ENCODE assay signal across 17 cellular contexts in the genomic region with DNA sequence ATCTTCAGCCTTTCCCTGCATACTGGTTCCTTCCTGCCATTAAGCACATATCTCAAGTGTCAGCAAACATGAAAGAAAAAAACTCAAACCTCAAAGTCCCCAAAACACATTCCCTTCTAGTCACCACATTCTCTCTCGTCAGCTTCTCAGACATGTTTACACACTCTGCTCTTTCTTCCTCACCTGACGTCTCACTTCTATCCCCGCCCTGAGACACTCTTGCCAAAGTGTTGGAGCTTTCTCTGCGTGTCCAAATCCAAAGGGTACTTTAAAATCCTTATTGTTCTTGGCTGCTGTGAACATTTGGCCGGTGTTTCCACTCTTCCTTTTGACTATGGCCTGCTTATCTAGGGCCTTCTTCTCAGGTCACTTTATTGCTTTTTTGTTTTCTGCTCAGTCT. TPM values are rescaled to one million over a fixed set of nuclear protein-coding genes. Genes with fewer than 3 reads are reported as not detected.
DNase-seq lines count a peak whose midpoint lies in the region; ATAC-seq and TF ChIP-seq lines count a peak whose summit lies in the region.
"Had no signal": no experiment of that assay in that cellular context is flagged by ENCODE, and none has a peak within 500 bp of the region (broad histone marks: within the 10 kb centered on the region; RNA-seq: fewer than 3 reads in every experiment).

No MANE protein-coding gene starts in this region.

- intact Hi-C loops in sigmoid colon (cut with DNase I) = no loop called here

- H3K4me1 ChIP-seq in lung (ENCODE audit: control insufficient read depth in 2 of 2, insufficient read depth in 2 of 2, low read length in 2 of 2) (no peaks in the 10 kb centered on the region), sigmoid colon (peaks cover 0 to 6% (median 3%) of the 10 kb centered on the region in 4 donors)
- H3K4me1 ChIP-seq: A549, BLaER1 had no signal

- no peaks in the 10 kb centered on the region for H3K4me1 Mint-ChIP-seq in stimulated activated effector memory CD8-positive, alpha-beta T cell treated with anti-CD3 and anti-CD28 coated beads, Interleukin-12 subunit alpha, Interleukin-12 subunit beta, amount 100 ng/mL, for 72 hours
- H3K4me1 Mint-ChIP-seq: CD4-positive, CD25-positive, alpha-beta regulatory T cell had no signal

- ATAC-seq in lung (ENCODE audit: insufficient read depth, low FRiP score) (peak; percentile 68), GM18870 (IDR thresholded peaks at IDR 0.05; ENCODE audit: unreplicated experiment) (no peak)
- ATAC-seq in stimulated activated effector memory CD8-positive, alpha-beta T cell treated with anti-CD3 and anti-CD28 coated beads, Interleukin-12 subunit alpha, Interleukin-12 subunit beta, amount 100 ng/mL, for 72 hours = no peak
- ATAC-seq: A549, GM12878, GM23338 had no signal

- peaks cover 5% of the 10 kb centered on the region for H3K9me3 Mint-ChIP-seq in stimulated activated effector memory CD8-positive, alpha-beta T cell treated with anti-CD3 and anti-CD28 coated beads, Interleukin-12 subunit alpha, Interleukin-12 subunit beta, amount 100 ng/mL, for 72 hours
- H3K9me3 Mint-ChIP-seq: GM23338 had no signal

- TF ChIP-seq POLR2A in sigmoid colon (IDR thresholded peaks at IDR 0.05) = no peak

- peak overlapping the region; percentile 41 for H3K27ac ChIP-seq in VCaP
- H3K27ac ChIP-seq in lung (ENCODE audit: low read depth in 1 of 2, low read length in 1 of 2) = no peak overlapping the region
- no peak overlapping the region for H3K27ac ChIP-seq in sigmoid colon
- H3K27ac ChIP-seq: A549, BLaER1 had no signal

- H3K27ac Mint-ChIP-seq in stimulated activated effector memory CD8-positive, alpha-beta T cell treated with anti-CD3 and anti-CD28 coated beads, Interleukin-12 subunit alpha, Interleukin-12 subunit beta, amount 100 ng/mL, for 72 hours = no peak overlapping the region
- H3K27ac Mint-ChIP-seq: CD4-positive, CD25-positive, alpha-beta regulatory T cell; GM23338 had no signal

- TF ChIP-seq CTCF in LNCaP clone FGC (IDR thresholded peaks at IDR 0.05; ENCODE audit: control insufficient read depth, extremely low read depth, insufficient read depth) = no peak
- no peak for TF ChIP-seq CTCF in VCaP (conservative IDR thresholded peaks at IDR 0.05)
- TF ChIP-seq CTCF in lung (IDR thresholded peaks at IDR 0.05; ENCODE audit: control extremely low read depth, extremely low read depth) = no peak
- TF ChIP-seq CTCF in sigmoid colon (IDR thresholded peaks at IDR 0.05) = no peak

- DNase-seq in LNCaP clone FGC (ENCODE audit: low read depth) = peak; percentile 59
- DNase-seq in lung (ENCODE audit: low spot score) = peak; percentile 41
- DNase-seq in sigmoid colon = no peak
- DNase-seq in stimulated activated effector memory CD8-positive, alpha-beta T cell treated with anti-CD3 and anti-CD28 coated beads, Interleukin-12 subunit alpha, Interleukin-12 subunit beta, amount 100 ng/mL, for 72 hours (ENCODE audit: low spot score in 2 of 2) = no peak
- DNase-seq: AML-193; CD4-positive, CD25-positive, alpha-beta regulatory T cell; DMS53; H7; IMR-90 had no signal

- H3K27me3 ChIP-seq in lung (ENCODE audit: control insufficient read depth, insufficient read depth) (no peaks in the 10 kb centered on the region), sigmoid colon (no peaks in the 10 kb centered on the region)
- H3K27me3 ChIP-seq: BLaER1 had no signal

- H3K9me3 ChIP-seq in lung (ENCODE audit: control insufficient read depth in 2 of 2, insufficient read depth in 1 of 2, low read length in 1 of 2) (no peaks in the 10 kb centered on the region), sigmoid colon (no peaks in the 10 kb centered on the region)
- H3K9me3 ChIP-seq: A549, BLaER1 had no signal

- H3K4me3 ChIP-seq in LNCaP clone FGC (ENCODE audit: low read depth, low read length) = no peak overlapping the region
- H3K4me3 ChIP-seq in lung = no peak overlapping the region
- H3K4me3 ChIP-seq in sigmoid colon = no peak overlapping the region
- H3K4me3 ChIP-seq: A549, BLaER1, GM12878, GM23338 had no signal

- no peak for TF ChIP-seq EP300 in sigmoid colon (IDR thresholded peaks at IDR 0.05)

- WGBS in lung, 2 donors = 36 to 51% methylated on average over 5 of the region's 5 CpGs
- 28 to 57% methylated on average over 5 of the region's 5 CpGs for WGBS in sigmoid colon, 2 donors

- H3K36me3 ChIP-seq in lung (ENCODE audit: control insufficient read depth in 2 of 2, insufficient read depth in 2 of 2, low read length in 2 of 2) (no peaks in the 10 kb centered on the region), sigmoid colon (no peaks in the 10 kb centered on the region)
- H3K36me3 ChIP-seq: BLaER1 had no signal

- no peak overlapping the region for H3K4me3 Mint-ChIP-seq in stimulated activated effector memory CD8-positive, alpha-beta T cell treated with anti-CD3 and anti-CD28 coated beads, Interleukin-12 subunit alpha, Interleukin-12 subunit beta, amount 100 ng/mL, for 72 hours
- H3K4me3 Mint-ChIP-seq: CD4-positive, CD25-positive, alpha-beta regulatory T cell; GM23338 had no signal

- no peaks in the 10 kb centered on the region for H3K36me3 Mint-ChIP-seq in stimulated activated effector memory CD8-positive, alpha-beta T cell treated with anti-CD3 and anti-CD28 coated beads, Interleukin-12 subunit alpha, Interleukin-12 subunit beta, amount 100 ng/mL, for 72 hours
- H3K36me3 Mint-ChIP-seq: CD4-positive, CD25-positive, alpha-beta regulatory T cell had no signal

RNA-seq across cellular contexts. Expression of gene SOX11, which starts 47.9 kb away (rescaled TPM):
- total RNA-seq in lung (10 to 100 TPM in 1 of 2 donors, under 1 TPM in 1; 0.06 to 13.3 TPM), sigmoid colon (1 to 10 TPM; 2.6 to 3.6 (median 2.9) TPM)
- polyA plus RNA-seq in lung (under 1 TPM in 1 of 2 donors, not detected in 1; 0.05 TPM), sigmoid colon (under 1 TPM in 2 of 3 donors, not detected in 1; under 0.01 to 0.12 TPM)
- total RNA-seq: CD4-positive, CD25-positive, alpha-beta regulatory T cell; G401; HT-29 had no signal
- polyA plus RNA-seq: A549; CD4-positive, CD25-positive, alpha-beta regulatory T cell had no signal

Comparison
In these comparisons a context has a peak if more than half of its experiments do, and no peak if none do; other contexts are left out.
1. DNase-seq: peak in LNCaP clone FGC (single experiment) and lung (single experiment); none in sigmoid colon (single experiment) and stimulated activated effector memory CD8-positive, alpha-beta T cell treated with anti-CD3 and anti-CD28 coated beads, Interleukin-12 subunit alpha, Interleukin-12 subunit beta, amount 100 ng/mL, for 72 hours (0 of 2).